In the genomic region with DNA sequence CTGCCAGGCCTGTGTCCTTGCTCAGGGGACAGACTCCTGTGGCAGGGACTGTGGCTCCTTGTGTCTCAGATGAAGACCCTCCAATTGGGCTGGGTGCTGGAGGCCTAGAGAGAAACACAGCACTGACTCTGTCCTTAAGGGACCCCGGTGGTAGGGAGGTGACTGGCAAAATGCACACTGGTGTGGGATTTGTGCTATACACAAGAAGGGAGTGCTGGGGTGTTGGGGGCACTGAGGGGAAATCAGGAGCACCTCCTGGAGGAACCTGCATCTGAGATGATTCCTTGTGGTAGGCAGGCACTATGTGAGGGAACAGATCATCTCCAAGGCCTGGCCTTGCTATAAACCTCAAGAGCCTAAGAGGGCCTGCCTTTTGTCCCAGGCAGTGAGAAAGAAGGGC, we compare ENCODE assay signal across 25 cellular contexts.
"Had no signal": no experiment of that assay in that cellular context is flagged by ENCODE, and none has a peak within 500 bp of the region (broad histone marks: within the 10 kb centered on the region; RNA-seq: fewer than 3 reads in every experiment).

No MANE protein-coding gene starts in this region.

- H3K4me3 Mint-ChIP-seq: activated B cell treated with CpG ODN at 0.5 μM for 24 hours; activated CD8-positive, alpha-beta T cell treated with anti-CD3 and anti-CD28 coated beads for 36 hours; activated naive CD8-positive, alpha-beta T cell; activated T-cell treated with anti-CD3 and anti-CD28 coated beads, Interleukin-2, amount 50 U/mL, for 4 hours; activated T-helper 17 cell treated with anti-CD3 and anti-CD28 coated beads, Interleukin-2, amount 50 U/mL, for 72 hours had no signal

- H3K27ac ChIP-seq: colonic mucosa, epithelial cell of prostate, esophagus squamous epithelium, gastroesophageal sphincter, VCaP had no signal

- H3K4me1 Mint-ChIP-seq: activated B cell treated with CpG ODN at 0.5 μM for 24 hours; activated T-helper 17 cell treated with anti-CD3 and anti-CD28 coated beads, Interleukin-2, amount 50 U/mL, for 72 hours had no signal

- ATAC-seq: activated CD8-positive, alpha-beta T cell treated with anti-CD3 and anti-CD28 coated beads for 36 hours; activated T-cell treated with anti-CD3 and anti-CD28 coated beads, Interleukin-2, amount 50 U/mL, for 4 hours; activated T-helper 17 cell treated with anti-CD3 and anti-CD28 coated beads, Interleukin-2, amount 50 U/mL, for 72 hours; gastroesophageal sphincter had no signal

- H3K9me3 Mint-ChIP-seq: activated B cell treated with CpG ODN at 0.5 μM for 24 hours; activated CD8-positive, alpha-beta T cell treated with anti-CD3 and anti-CD28 coated beads for 36 hours; activated T-cell treated with anti-CD3 and anti-CD28 coated beads, Interleukin-2, amount 50 U/mL, for 4 hours; activated T-helper 17 cell treated with anti-CD3 and anti-CD28 coated beads, Interleukin-2, amount 50 U/mL, for 72 hours had no signal

- H3K27me3 ChIP-seq: colonic mucosa, esophagus squamous epithelium, gastroesophageal sphincter had no signal

- H3K36me3 Mint-ChIP-seq: activated naive CD8-positive, alpha-beta T cell had no signal

- DNase-seq: activated B cell treated with CpG ODN at 0.5 μM for 24 hours; activated CD4-positive, alpha-beta T cell treated with anti-CD3 and anti-CD28 coated beads for 48 hours; activated CD4-positive, alpha-beta T cell treated with anti-CD3 and anti-CD28 coated beads, Interleukin-2, amount 50 U/mL, for 1 hour; activated CD4-positive, alpha-beta T cell treated with anti-CD3 and anti-CD28 coated beads, Interleukin-2, amount 50 U/mL, for 48 hours; activated CD8-positive, alpha-beta memory T cell treated with anti-CD3 and anti-CD28 coated beads for 24 hours; activated CD8-positive, alpha-beta T cell treated with anti-CD3 and anti-CD28 coated beads for 36 hours; activated effector memory CD4-positive, alpha-beta T cell treated with Interleukin-2 at 50 U/mL for 16 hours; activated gamma-delta T cell treated with Interleukin-2 at 50 U/mL for 16 hours; activated naive CD4-positive, alpha-beta T cell treated with anti-CD3 and anti-CD28 coated beads, Interleukin-2, amount 50 U/mL, for 16 hours; activated naive CD4-positive, alpha-beta T cell treated with Interleukin-2 at 50 U/mL for 16 hours; activated T-cell treated with anti-CD3 and anti-CD28 coated beads, Interleukin-2, amount 50 U/mL, for 4 hours; amniotic stem cell; anterior cingulate cortex; central memory CD4-positive, alpha-beta T cell; cerebellar nuclear complex; colonic mucosa; effector CD8-positive, alpha-beta T cell; esophagus squamous epithelium; foreskin melanocyte; T-helper 2 cell had no signal

- H3K4me3 ChIP-seq: colonic mucosa, esophagus squamous epithelium, gastroesophageal sphincter had no signal

- H3K27me3 Mint-ChIP-seq: activated CD8-positive, alpha-beta T cell treated with anti-CD3 and anti-CD28 coated beads for 36 hours; activated naive CD8-positive, alpha-beta T cell had no signal

- H3K36me3 ChIP-seq: colonic mucosa, esophagus squamous epithelium, gastroesophageal sphincter had no signal

- H3K9me3 ChIP-seq: colonic mucosa, esophagus squamous epithelium, gastroesophageal sphincter had no signal

- H3K4me1 ChIP-seq: colonic mucosa had no signal

- H3K27ac Mint-ChIP-seq: activated B cell treated with CpG ODN at 0.5 μM for 24 hours; activated CD8-positive, alpha-beta T cell treated with anti-CD3 and anti-CD28 coated beads for 36 hours; activated naive CD8-positive, alpha-beta T cell; activated T-helper 17 cell treated with anti-CD3 and anti-CD28 coated beads, Interleukin-2, amount 50 U/mL, for 72 hours had no signal
